ENCODE assay signal across 20 cellular contexts in the genomic region with DNA sequence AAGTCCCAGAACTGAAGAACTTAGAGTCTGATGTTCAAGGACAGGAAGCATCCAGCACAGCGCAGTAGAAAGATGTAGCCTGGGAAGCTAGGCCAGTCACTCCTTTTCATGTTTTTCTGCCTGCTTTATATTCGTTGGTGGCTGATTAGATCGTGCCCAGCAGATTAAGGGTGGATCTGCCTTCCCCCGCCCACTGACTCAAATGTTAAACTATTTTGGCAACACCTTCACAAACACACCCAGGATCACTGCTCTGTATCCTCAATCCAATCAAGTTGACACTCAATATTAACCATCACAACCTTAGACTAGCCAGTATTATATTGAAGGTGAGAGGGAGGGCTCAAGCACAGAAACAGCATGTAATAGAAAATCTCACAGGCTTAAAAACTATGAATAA.
A peak's percentile ranks its signal among the peaks of the same experiment; 100 is the strongest.
DNase-seq lines count a peak whose midpoint lies in the region; ATAC-seq and TF ChIP-seq lines count a peak whose summit lies in the region.
"Had no signal": no experiment of that assay in that cellular context is flagged by ENCODE, and none has a peak within 500 bp of the region (broad histone marks: within the 10 kb centered on the region; RNA-seq: fewer than 3 reads in every experiment).

No MANE protein-coding gene starts in this region.

- H3K9me2 ChIP-seq in HCT116 (ENCODE audit: insufficient read depth): no peaks in the 10 kb centered on the region
- H3K9me2 ChIP-seq: SK-N-SH had no signal

- no peak overlapping the region for H2BK15ac ChIP-seq in mesenchymal stem cell (ENCODE audit: low read depth, poor library complexity, severe bottlenecking)

- whole genome bisulfite sequencing in mesenchymal stem cell: 96% methylated on average over 4 of the region's 4 CpGs

- H3K27ac ChIP-seq in HCT116 (ENCODE audit: low read depth, low read length): no peak overlapping the region
- H3K27ac ChIP-seq in mesenchymal stem cell (ENCODE audit: low read length, poor library complexity, severe bottlenecking): peak overlapping the region; percentile 1
- H3K27ac ChIP-seq in osteoblast (ENCODE audit: low read depth, low read length): no peak overlapping the region
- H3K27ac ChIP-seq: BLaER1 treated with 17β-estradiol and CSF1 and Interleukin-3, amounts not matched to agents 10 nM and 100 nM had no signal

- H2BK12ac ChIP-seq in mesenchymal stem cell (ENCODE audit: low read length in 2 of 2): no peak overlapping the region

- intact Hi-C loops in HCT116 (cut with micrococcal nuclease): no loop called here
- intact Hi-C loops in activated CD4-positive, alpha-beta T cell treated with anti-CD3 and anti-CD28 coated beads for 36 hours (cut with DNase I, micrococcal nuclease): no loop called here

- H3K9ac ChIP-seq in HCT116 (ENCODE audit: low read length) (no peak overlapping the region), mesenchymal stem cell (ENCODE audit: low read length) (no peak overlapping the region)
- H3K9ac ChIP-seq: BLaER1 treated with 17β-estradiol and CSF1 and Interleukin-3, amounts not matched to agents 10 nM and 100 nM; SK-N-SH had no signal

- H3K4me3 Mint-ChIP-seq in chondrocyte (ENCODE audit: unreplicated experiment): no peak overlapping the region
- H3K4me3 Mint-ChIP-seq in activated CD4-positive, alpha-beta T cell treated with anti-CD3 and anti-CD28 coated beads for 36 hours: no peak overlapping the region
- H3K4me3 Mint-ChIP-seq: CD8-positive, alpha-beta T cell had no signal

- H2BK120ac ChIP-seq in mesenchymal stem cell (ENCODE audit: low read depth, low read length): no peak overlapping the region

- H4K91ac ChIP-seq in mesenchymal stem cell (ENCODE audit: low read length): no peak overlapping the region

- H3K27me3 ChIP-seq in HCT116 (ENCODE audit: insufficient read depth, low read length) (no peaks in the 10 kb centered on the region), mesenchymal stem cell (ENCODE audit: control insufficient read depth in 1 of 2, insufficient read depth in 1 of 2, low read length in 2 of 2) (no peaks in the 10 kb centered on the region), osteoblast (ENCODE audit: insufficient read depth, low read length) (no peaks in the 10 kb centered on the region)
- H3K27me3 ChIP-seq: BLaER1 treated with 17β-estradiol and CSF1 and Interleukin-3, amounts not matched to agents 10 nM and 100 nM had no signal

- H3K4me2 ChIP-seq in HCT116 (ENCODE audit: low read length) (peak overlapping the region; percentile 6; the same call in 1 of the 2 replicates), mesenchymal stem cell (ENCODE audit: low read length, poor library complexity, severe bottlenecking) (no peak overlapping the region), osteoblast (ENCODE audit: insufficient read depth, low read length) (no peak overlapping the region)
- H3K4me2 ChIP-seq: BLaER1 treated with 17β-estradiol and CSF1 and Interleukin-3, amounts not matched to agents 10 nM and 100 nM; SK-N-SH had no signal

- H3K14ac ChIP-seq in mesenchymal stem cell (ENCODE audit: low read length in 2 of 2): no peak overlapping the region

- H2BK5ac ChIP-seq in mesenchymal stem cell (ENCODE audit: low read depth, low read length, poor library complexity, severe bottlenecking): no peak overlapping the region

- no peak for TF ChIP-seq POLR2A in HCT116 (IDR thresholded peaks at IDR 0.05; ENCODE audit: borderline replicate concordance, extremely low read depth, insufficient read depth, insufficient read length)

- TF ChIP-seq CTCF in HCT116 (IDR thresholded peaks at IDR 0.05 in 2 of 3, conservative IDR thresholded peaks at IDR 0.05 in 1 of 3; ENCODE audit: borderline replicate concordance in 1 of 3, insufficient read depth in 1 of 3, low read depth in 2 of 3, low read length in 2 of 3) (no peak), chondrocyte (IDR thresholded peaks at IDR 0.05) (no peak), osteoblast (IDR thresholded peaks at IDR 0.05; ENCODE audit: extremely low read depth, low read depth, low read length) (no peak)

- POLR2A ChIA-PET in HCT116 (lab: Charles Lee): no interaction called here
- POLR2A ChIA-PET in activated CD4-positive, alpha-beta T cell treated with anti-CD3 and anti-CD28 coated beads for 36 hours (lab: Charles Lee): no interaction called here

- peaks cover under 1% of the 10 kb centered on the region for H3K9me3 Mint-ChIP-seq in chondrocyte (ENCODE audit: low read depth)
- no peaks in the 10 kb centered on the region for H3K9me3 Mint-ChIP-seq in activated CD4-positive, alpha-beta T cell treated with anti-CD3 and anti-CD28 coated beads for 36 hours (ENCODE audit: low read depth)
- H3K9me3 Mint-ChIP-seq: CD8-positive, alpha-beta T cell had no signal

- no peak overlapping the region for H3K23ac ChIP-seq in mesenchymal stem cell (ENCODE audit: low read length in 2 of 2)

- no TSS peak for BruUV-seq in HCT116 (replicated peaks; lab: Mats Ljungman, UMichigan)

- no peaks in the 10 kb centered on the region for H3K79me1 ChIP-seq in mesenchymal stem cell (replicated peaks; ENCODE audit: low read length, poor library complexity, severe bottlenecking)

- ATAC-seq in HCT116: no peak
- no peak for ATAC-seq in activated CD4-positive, alpha-beta T cell treated with anti-CD3 and anti-CD28 coated beads for 36 hours
- ATAC-seq: CD8-positive, alpha-beta T cell had no signal

- no peak overlapping the region for H2AK5ac ChIP-seq in mesenchymal stem cell (ENCODE audit: low read length, severe bottlenecking)

- no peak for DNase-seq in HCT116 (ENCODE audit: low read depth, low spot score)
- no peak for DNase-seq in chondrocyte (ENCODE audit: low spot score)
- DNase-seq in mesenchymal stem cell: no peak
- DNase-seq in osteoblast (ENCODE audit: insufficient read length, low spot score, missing footprints): no peak
- DNase-seq in activated CD4-positive, CD25-positive, alpha-beta regulatory T cell (lab: John Stamatoyannopoulos, UW): no peak
- no peak for DNase-seq in stimulated activated CD4-positive, alpha-beta T cell treated with anti-CD3 and anti-CD28 coated beads, Interleukin-4, amount 100 ng/mL, for 1 hour
- no peak for DNase-seq in activated CD4-positive, alpha-beta T cell treated with anti-CD3 and anti-CD28 coated beads for 36 hours
- DNase-seq in activated T-cell treated with anti-CD3 and anti-CD28 coated beads, Interleukin-2, amount 50 U/mL, for 48 hours: no peak
- DNase-seq: CD8-positive, alpha-beta T cell; EL; Kasumi-1; NCI-H1092 treated with DMSO at 0.1 percent for 48 hours; NCI-H146; NCI-H2029 treated with DMSO at 0.1 percent for 48 hours; NCI-H446 treated with DMSO at 0.1 percent for 48 hours; NCI-H69; SHP77; SK-N-SH had no signal

- H3K4me3 ChIP-seq in HCT116 (replicated peaks in 1 of 2; ENCODE audit: low read depth in 1 of 2, low read length in 2 of 2): no peak overlapping the region
- no peak overlapping the region for H3K4me3 ChIP-seq in mesenchymal stem cell (ENCODE audit: insufficient read depth in 1 of 2, low read depth in 1 of 2, low read length in 2 of 2)
- no peak overlapping the region for H3K4me3 ChIP-seq in osteoblast (ENCODE audit: insufficient read depth, low read length)
- H3K4me3 ChIP-seq: BLaER1 treated with 17β-estradiol and CSF1 and Interleukin-3, amounts not matched to agents 10 nM and 100 nM; HAP-1 had no signal

- H3K9me3 ChIP-seq in HCT116 (ENCODE audit: control insufficient read depth in 1 of 2, insufficient read depth in 1 of 2, low read depth in 1 of 2, low read length in 2 of 2) (no peaks in the 10 kb centered on the region), mesenchymal stem cell (ENCODE audit: control insufficient read depth, low read length) (no peaks in the 10 kb centered on the region), osteoblast (ENCODE audit: low read depth, low read length) (no peaks in the 10 kb centered on the region)
- H3K9me3 ChIP-seq: BLaER1 treated with 17β-estradiol and CSF1 and Interleukin-3, amounts not matched to agents 10 nM and 100 nM; HAP-1; SK-N-SH had no signal

- H3K4ac ChIP-seq in mesenchymal stem cell (ENCODE audit: low read depth in 1 of 2, low read length in 2 of 2): no peak overlapping the region

- RAD21 ChIA-PET in HCT116 (lab: Charles Lee; ENCODE audit: low non-redundant PET in 1 of 2, low total read pairs in 2 of 2, uncharacterized antibody in 2 of 2, unreplicated experiment in 2 of 2): no interaction called here

- H3K27ac Mint-ChIP-seq in chondrocyte (ENCODE audit: unreplicated experiment): peak overlapping the region; percentile 25
- H3K27ac Mint-ChIP-seq in activated CD4-positive, alpha-beta T cell treated with anti-CD3 and anti-CD28 coated beads for 36 hours: no peak overlapping the region
- H3K27ac Mint-ChIP-seq: CD8-positive, alpha-beta T cell had no signal

- H3K36me3 Mint-ChIP-seq in chondrocyte (ENCODE audit: low read depth): no peaks in the 10 kb centered on the region
- no peaks in the 10 kb centered on the region for H3K36me3 Mint-ChIP-seq in activated CD4-positive, alpha-beta T cell treated with anti-CD3 and anti-CD28 coated beads for 36 hours (ENCODE audit: low read depth)
- H3K36me3 Mint-ChIP-seq: CD8-positive, alpha-beta T cell had no signal

- H4K20me1 ChIP-seq in HCT116 (ENCODE audit: insufficient read depth) (no peaks in the 10 kb centered on the region), osteoblast (ENCODE audit: insufficient read depth, low read length) (no peaks in the 10 kb centered on the region)
- H4K20me1 ChIP-seq: BLaER1 treated with 17β-estradiol and CSF1 and Interleukin-3, amounts not matched to agents 10 nM and 100 nM had no signal

- H2AFZ ChIP-seq in HCT116 (ENCODE audit: low read depth, low read length, poor library complexity, severe bottlenecking): peak overlapping the region; percentile 69
- H2AFZ ChIP-seq in mesenchymal stem cell (ENCODE audit: low read depth, low read length): no peak overlapping the region
- H2AFZ ChIP-seq in osteoblast (ENCODE audit: low read length): peak overlapping the region; percentile 15

- H4K8ac ChIP-seq in mesenchymal stem cell (ENCODE audit: low read length): no peak overlapping the region

- peaks cover 74% of the 10 kb centered on the region for H3K4me1 Mint-ChIP-seq in chondrocyte (ENCODE audit: low read depth)
- no peaks in the 10 kb centered on the region for H3K4me1 Mint-ChIP-seq in activated CD4-positive, alpha-beta T cell treated with anti-CD3 and anti-CD28 coated beads for 36 hours

- H3K79me2 ChIP-seq in HCT116 (ENCODE audit: insufficient read depth, low read length) (no peaks in the 10 kb centered on the region), osteoblast (ENCODE audit: insufficient read depth, low read length) (no peaks in the 10 kb centered on the region)

- no peaks in the 10 kb centered on the region for H3K27me3 Mint-ChIP-seq in chondrocyte (ENCODE audit: low read depth)
- H3K27me3 Mint-ChIP-seq in activated CD4-positive, alpha-beta T cell treated with anti-CD3 and anti-CD28 coated beads for 36 hours: no peaks in the 10 kb centered on the region

- H3K4me1 ChIP-seq in HCT116 (ENCODE audit: control insufficient read depth in 1 of 2, insufficient read depth in 2 of 2, low read length in 2 of 2) (peaks cover 0 to 10% of the 10 kb centered on the region in 2 experiments; a peak in 1 of 4 replicates), mesenchymal stem cell (ENCODE audit: control insufficient read depth, insufficient read depth, low read depth, low read length) (no peaks in the 10 kb centered on the region), osteoblast (ENCODE audit: insufficient read depth, low read length) (peaks cover 25% of the 10 kb centered on the region)
- H3K4me1 ChIP-seq: BLaER1 treated with 17β-estradiol and CSF1 and Interleukin-3, amounts not matched to agents 10 nM and 100 nM; HAP-1 had no signal

- no peak for TF ChIP-seq RAD21 in HCT116 (IDR thresholded peaks at IDR 0.05; ENCODE audit: low read depth)

- H3K18ac ChIP-seq in mesenchymal stem cell (ENCODE audit: low read depth in 1 of 2, low read length in 2 of 2): no peak overlapping the region

- CTCF ChIA-PET in HCT116 (lab: Charles Lee): no interaction called here
- CTCF ChIA-PET in activated CD4-positive, alpha-beta T cell treated with anti-CD3 and anti-CD28 coated beads for 36 hours (lab: Charles Lee): no interaction called here

- H3K36me3 ChIP-seq in HCT116 (ENCODE audit: control insufficient read depth in 1 of 2, insufficient read depth in 2 of 2, low read length in 2 of 2) (no peaks in the 10 kb centered on the region), mesenchymal stem cell (ENCODE audit: control insufficient read depth in 1 of 2, insufficient read depth in 2 of 2, low read depth in 1 of 2, low read length in 2 of 2) (no peaks in the 10 kb centered on the region), osteoblast (ENCODE audit: insufficient read depth, low read length) (no peaks in the 10 kb centered on the region)
- H3K36me3 ChIP-seq: BLaER1 treated with 17β-estradiol and CSF1 and Interleukin-3, amounts not matched to agents 10 nM and 100 nM; HAP-1 had no signal
